Comparison of ENCODE assay signal across 23 cellular contexts in the genomic region with DNA sequence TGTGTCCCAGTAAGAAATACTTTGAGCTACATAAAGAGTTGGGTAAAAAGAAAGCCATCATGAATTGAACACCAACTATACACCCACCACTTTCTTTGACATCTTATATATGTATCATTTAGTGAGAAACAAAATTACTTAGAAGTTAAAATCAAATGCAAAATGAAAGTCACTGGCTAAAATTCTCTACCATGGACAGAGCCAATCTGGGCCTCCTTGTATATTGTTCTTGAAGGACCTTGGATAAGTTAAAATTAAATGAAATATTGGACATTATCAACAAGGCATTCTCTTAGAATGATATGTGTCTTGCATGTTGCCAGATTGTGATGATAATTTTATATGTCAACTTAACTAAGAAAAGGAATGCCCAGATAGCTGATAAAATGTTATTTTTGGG.
"Had no signal": no experiment of that assay in that cellular context is flagged by ENCODE, and none has a peak within 500 bp of the region (broad histone marks: within the 10 kb centered on the region; RNA-seq: fewer than 3 reads in every experiment).

No MANE protein-coding gene starts in this region.

- H3K4me3 ChIP-seq: K562, SJSA1, SK-N-MC had no signal

- H3K9ac ChIP-seq: KMS-11 had no signal

- ATAC-seq: K562, Panc1, PC-3 had no signal

- DNase-seq: IMR-90, Kasumi-1, MM.1S, NCI-H1092 treated with DMSO at 0.1 percent for 48 hours, NCI-H1436, NCI-H187, NCI-H2029, NCI-H2081 treated with DMSO at 0.1 percent for 48 hours, NCI-H2171, NCI-H226, NCI-H446, NCI-H510A, NCI-H524 treated with DMSO at 0.1 percent for 48 hours, NCI-H69, NCI-H774, PC-3, SIG-M5 had no signal

- H3K4me1 ChIP-seq: SJSA1 had no signal

- H3K9me3 ChIP-seq: SJSA1 had no signal

- H3K27ac ChIP-seq: KMS-11, RWPE1, SJSA1, SK-N-MC had no signal

- H3K4me2 ChIP-seq: KMS-11 had no signal

- H3K36me3 ChIP-seq: SJSA1 had no signal

- FAIRE-seq: K562 had no signal

- H3K27me3 ChIP-seq: SJSA1 had no signal
